Comparison of ENCODE assay signal across 19 cellular contexts in genomic region chr7:45670717-45671116, GRCh38.
DNase-seq lines count a peak whose midpoint lies in the region; ATAC-seq and TF ChIP-seq lines count a peak whose summit lies in the region.
"Had no signal": no experiment of that assay in that cellular context is flagged by ENCODE, and none has a peak within 500 bp of the region (broad histone marks: within the 10 kb centered on the region; RNA-seq: fewer than 3 reads in every experiment).

No MANE protein-coding gene starts in this region.

- H3K27ac ChIP-seq in MM.1S (ENCODE audit: low read length) = no peak overlapping the region
- H3K27ac ChIP-seq: SJSA1 had no signal

- H3K79me2 ChIP-seq in MM.1S (ENCODE audit: low read length) = no peaks in the 10 kb centered on the region

- no peaks in the 10 kb centered on the region for H3K9me2 ChIP-seq in MM.1S (replicated peaks; ENCODE audit: insufficient read depth, low read length)

- H3K27me3 Mint-ChIP-seq in natural killer cell treated with Interleukin-12 subunit alpha and Interleukin-12 subunit beta and Interleukin-15 and Interleukin-18, amount 100 ng/mL, for 72 hours = peaks cover 20 to 55% of the 10 kb centered on the region in 2 donors
- H3K27me3 Mint-ChIP-seq in natural killer cell (ENCODE audit: low read depth in 2 of 2) = peaks cover 7 to 25% of the 10 kb centered on the region in 2 donors
- H3K27me3 Mint-ChIP-seq: CD4-positive, CD25-positive, alpha-beta regulatory T cell had no signal

- no peaks in the 10 kb centered on the region for H4K20me1 ChIP-seq in MM.1S (ENCODE audit: insufficient read depth, low read length)

- no peaks in the 10 kb centered on the region for H3F3A ChIP-seq in MM.1S (ENCODE audit: insufficient read depth, low read length)

- no peaks in the 10 kb centered on the region for H3K9me3 ChIP-seq in MM.1S (replicated peaks; ENCODE audit: insufficient read depth, low read length)
- H3K9me3 ChIP-seq: BE2C, HAP-1, SJSA1 had no signal

- no peak overlapping the region for H3K27ac Mint-ChIP-seq in natural killer cell treated with Interleukin-12 subunit alpha and Interleukin-12 subunit beta and Interleukin-15 and Interleukin-18, amount 100 ng/mL, for 72 hours
- no peak overlapping the region for H3K27ac Mint-ChIP-seq in natural killer cell
- H3K27ac Mint-ChIP-seq: CD4-positive, CD25-positive, alpha-beta regulatory T cell had no signal

- no peak overlapping the region for H3K4me2 ChIP-seq in MM.1S (ENCODE audit: low read depth, low read length)

- no peak overlapping the region for H3K9ac ChIP-seq in MM.1S (ENCODE audit: low read length)

- DNase-seq in natural killer cell treated with Interleukin-12 subunit alpha and Interleukin-12 subunit beta and Interleukin-15 and Interleukin-18, amount 100 ng/mL, for 72 hours (ENCODE audit: low spot score) = peak; percentile 44
- DNase-seq in natural killer cell (no peak), left lobe of liver (ENCODE audit: low spot score) (peak; percentile 83), sciatic nerve (ENCODE audit: low spot score) (peak; percentile 14), C1 segment of cervical spinal cord (lab: John Stamatoyannopoulos, UW) (no peak), MM.1S (no peak)
- DNase-seq in effector CD8-positive, alpha-beta T cell (lab: John Stamatoyannopoulos, UW) = no peak
- DNase-seq: BE2C; CD4-positive, CD25-positive, alpha-beta regulatory T cell; Kasumi-1; NCI-H1417; NCI-H1694 treated with DMSO at 0.1 percent for 48 hours; NCI-H2081 treated with DMSO at 0.1 percent for 48 hours; NCI-H446 treated with DMSO at 0.1 percent for 48 hours; NCI-H526 treated with DMSO at 0.1 percent for 48 hours; OCI-M1 had no signal

- H2AFZ ChIP-seq in MM.1S (ENCODE audit: low read length) = no peak overlapping the region

- TF ChIP-seq CTCF in natural killer cell (IDR thresholded peaks at IDR 0.05) (no peak), MM.1S (IDR thresholded peaks at IDR 0.05; ENCODE audit: low read length) (no peak)

- ATAC-seq in natural killer cell treated with Interleukin-12 subunit alpha and Interleukin-12 subunit beta and Interleukin-15 and Interleukin-18, amount 100 ng/mL, for 72 hours = no peak
- ATAC-seq in natural killer cell (no peak), left lobe of liver (peak; percentile 96), sciatic nerve (no peak)
- ATAC-seq: Right ventricle myocardium inferior had no signal

- H3K36me3 ChIP-seq in MM.1S (replicated peaks; ENCODE audit: insufficient read depth, low read length) = no peaks in the 10 kb centered on the region
- H3K36me3 ChIP-seq: BE2C, HAP-1, SJSA1 had no signal

- H3K4me1 Mint-ChIP-seq in natural killer cell treated with Interleukin-12 subunit alpha and Interleukin-12 subunit beta and Interleukin-15 and Interleukin-18, amount 100 ng/mL, for 72 hours (ENCODE audit: low read depth in 2 of 2) = no peaks in the 10 kb centered on the region
- no peaks in the 10 kb centered on the region for H3K4me1 Mint-ChIP-seq in natural killer cell
- H3K4me1 Mint-ChIP-seq: CD4-positive, CD25-positive, alpha-beta regulatory T cell had no signal

- no peaks in the 10 kb centered on the region for H3K9me3 Mint-ChIP-seq in natural killer cell treated with Interleukin-12 subunit alpha and Interleukin-12 subunit beta and Interleukin-15 and Interleukin-18, amount 100 ng/mL, for 72 hours
- H3K9me3 Mint-ChIP-seq in natural killer cell = no peaks in the 10 kb centered on the region

- no peaks in the 10 kb centered on the region for H3K36me3 Mint-ChIP-seq in natural killer cell treated with Interleukin-12 subunit alpha and Interleukin-12 subunit beta and Interleukin-15 and Interleukin-18, amount 100 ng/mL, for 72 hours
- H3K36me3 Mint-ChIP-seq in natural killer cell = no peaks in the 10 kb centered on the region
- H3K36me3 Mint-ChIP-seq: CD4-positive, CD25-positive, alpha-beta regulatory T cell had no signal

- H3K4me3 ChIP-seq in MM.1S (ENCODE audit: low read length) = no peak overlapping the region
- H3K4me3 ChIP-seq: HAP-1, SJSA1 had no signal

- H3K4me1 ChIP-seq in MM.1S (ENCODE audit: low read length) = no peaks in the 10 kb centered on the region
- H3K4me1 ChIP-seq: BE2C, HAP-1, SJSA1 had no signal

- H3K4me3 Mint-ChIP-seq in natural killer cell treated with Interleukin-12 subunit alpha and Interleukin-12 subunit beta and Interleukin-15 and Interleukin-18, amount 100 ng/mL, for 72 hours = no peak overlapping the region
- H3K4me3 Mint-ChIP-seq in natural killer cell = no peak overlapping the region
- H3K4me3 Mint-ChIP-seq: CD4-positive, CD25-positive, alpha-beta regulatory T cell had no signal

- intact Hi-C loops in natural killer cell (cut with micrococcal nuclease) (no loop called here), sciatic nerve (cut with DNase I) (no loop called here)

- H3K27me3 ChIP-seq in MM.1S (replicated peaks; ENCODE audit: insufficient read depth, low read length) = no peaks in the 10 kb centered on the region
- H3K27me3 ChIP-seq: BE2C had no signal

Comparison
In these comparisons a context has a peak if more than half of its experiments do, and no peak if none do; other contexts are left out.
1. DNase-seq: peak in natural killer cell treated with Interleukin-12 subunit alpha and Interleukin-12 subunit beta and Interleukin-15 and Interleukin-18, amount 100 ng/mL, for 72 hours (single experiment), left lobe of liver (single experiment) and sciatic nerve (single experiment); none in natural killer cell (single experiment), effector CD8-positive, alpha-beta T cell (single experiment), C1 segment of cervical spinal cord (0 of 14) and MM.1S (single experiment).